ENCODE assay signal across 31 cellular contexts in genomic region chr14:73694083-73694482, GRCh38.
"Had no signal": no experiment of that assay in that cellular context is flagged by ENCODE, and none has a peak within 500 bp of the region (broad histone marks: within the 10 kb centered on the region; RNA-seq: fewer than 3 reads in every experiment).

No MANE protein-coding gene starts in this region.

- H3K4me1 Mint-ChIP-seq: T-helper 17 cell had no signal

- H3K4me1 ChIP-seq: adrenal gland, body of pancreas, gastroesophageal sphincter had no signal

- H3K27me3 ChIP-seq: adrenal gland, body of pancreas, esophagus squamous epithelium, gastroesophageal sphincter had no signal

- H3K4me3 ChIP-seq: adrenal gland, body of pancreas, esophagus squamous epithelium, gastroesophageal sphincter had no signal

- H3K4me3 Mint-ChIP-seq: activated B cell treated with CpG ODN at 0.5 μM for 24 hours; activated CD8-positive, alpha-beta T cell treated with anti-CD3 and anti-CD28 coated beads for 36 hours; activated naive CD4-positive, alpha-beta T cell treated with anti-CD3 and anti-CD28 coated beads for 36 hours; activated T-cell treated with anti-CD3 and anti-CD28 coated beads, Interleukin-2, amount 50 U/mL, for 72 hours; effector memory CD8-positive, alpha-beta T cell; T-helper 17 cell; T-helper 2 cell treated with Interferon-gamma antibody and Interleukin-4, amounts not matched to agents 5 μg/mL and 100 μg/mL, for 36 hours had no signal

- H3K27ac Mint-ChIP-seq: activated B cell treated with CpG ODN at 0.5 μM for 24 hours; activated CD8-positive, alpha-beta T cell treated with anti-CD3 and anti-CD28 coated beads for 36 hours; activated naive CD4-positive, alpha-beta T cell treated with anti-CD3 and anti-CD28 coated beads for 36 hours; activated naive CD4-positive, alpha-beta T cell treated with anti-CD3 and anti-CD28 coated beads, Interleukin-2, amount 50 U/mL, for 72 hours; activated T-cell treated with anti-CD3 and anti-CD28 coated beads, Interleukin-2, amount 50 U/mL, for 72 hours; T-helper 17 cell; T-helper 2 cell treated with Interferon-gamma antibody and Interleukin-4, amounts not matched to agents 5 μg/mL and 100 μg/mL, for 36 hours had no signal

- H3K9me3 Mint-ChIP-seq: activated B cell treated with CpG ODN at 0.5 μM for 24 hours; activated CD8-positive, alpha-beta T cell treated with anti-CD3 and anti-CD28 coated beads for 36 hours; activated naive CD4-positive, alpha-beta T cell treated with anti-CD3 and anti-CD28 coated beads for 36 hours; activated naive CD4-positive, alpha-beta T cell treated with anti-CD3 and anti-CD28 coated beads, Interleukin-2, amount 50 U/mL, for 72 hours; activated T-cell treated with anti-CD3 and anti-CD28 coated beads, Interleukin-2, amount 50 U/mL, for 72 hours; effector memory CD8-positive, alpha-beta T cell; T-helper 2 cell treated with Interferon-gamma antibody and Interleukin-4, amounts not matched to agents 5 μg/mL and 100 μg/mL, for 36 hours had no signal

- H3K27me3 Mint-ChIP-seq: activated B cell treated with CpG ODN at 0.5 μM for 24 hours; activated CD8-positive, alpha-beta T cell treated with anti-CD3 and anti-CD28 coated beads for 36 hours; effector memory CD8-positive, alpha-beta T cell; T-helper 17 cell had no signal

- H3K27ac ChIP-seq: adrenal gland, body of pancreas, epithelial cell of prostate, esophagus squamous epithelium, gastroesophageal sphincter, WERI-Rb-1 had no signal

- DNase-seq: activated B cell treated with CpG ODN at 0.5 μM for 24 hours; activated CD4-positive, alpha-beta T cell treated with anti-CD3 and anti-CD28 coated beads for 48 hours; activated CD4-positive, alpha-beta T cell treated with anti-CD3 and anti-CD28 coated beads, Interleukin-2, amount 50 U/mL, for 1 hour; activated CD4-positive, alpha-beta T cell treated with anti-CD3 and anti-CD28 coated beads, Interleukin-2, amount 50 U/mL, for 48 hours; activated CD8-positive, alpha-beta memory T cell treated with anti-CD3 and anti-CD28 coated beads for 24 hours; activated CD8-positive, alpha-beta T cell treated with anti-CD3 and anti-CD28 coated beads for 36 hours; activated effector memory CD4-positive, alpha-beta T cell treated with Interleukin-2 at 50 U/mL for 16 hours; activated gamma-delta T cell treated with Interleukin-2 at 50 U/mL for 16 hours; activated naive CD4-positive, alpha-beta T cell treated with anti-CD3 and anti-CD28 coated beads for 36 hours; activated T-cell treated with anti-CD3 and anti-CD28 coated beads, Interleukin-2, amount 50 U/mL, for 1 hour; activated T-cell treated with anti-CD3 and anti-CD28 coated beads, Interleukin-2, amount 50 U/mL, for 72 hours; adrenal gland; amygdala; aorta; body of pancreas; caudate nucleus; cortex of kidney; dermis blood vessel endothelial cell; effector CD4-positive, alpha-beta T cell; effector memory CD8-positive, alpha-beta T cell; esophagus squamous epithelium; foreskin melanocyte; T-helper 1 cell; T-helper 17 cell; T1000; WERI-Rb-1 had no signal

- H3K9me3 ChIP-seq: adrenal gland, body of pancreas, esophagus squamous epithelium, gastroesophageal sphincter had no signal

- ATAC-seq: activated CD4-positive, CD25-positive, alpha-beta regulatory T cell treated with anti-CD3 and anti-CD28 coated beads, Interleukin-2, amount 50 U/mL, for 24 hours; activated CD8-positive, alpha-beta T cell treated with anti-CD3 and anti-CD28 coated beads for 36 hours; activated naive CD4-positive, alpha-beta T cell treated with anti-CD3 and anti-CD28 coated beads, Interleukin-2, amount 50 U/mL, for 72 hours; activated T-cell treated with anti-CD3 and anti-CD28 coated beads, Interleukin-2, amount 50 U/mL, for 72 hours; body of pancreas; effector memory CD8-positive, alpha-beta T cell; gastroesophageal sphincter; T-helper 17 cell had no signal
